ENCODE assay signal across 8 cellular contexts in the genomic region with DNA sequence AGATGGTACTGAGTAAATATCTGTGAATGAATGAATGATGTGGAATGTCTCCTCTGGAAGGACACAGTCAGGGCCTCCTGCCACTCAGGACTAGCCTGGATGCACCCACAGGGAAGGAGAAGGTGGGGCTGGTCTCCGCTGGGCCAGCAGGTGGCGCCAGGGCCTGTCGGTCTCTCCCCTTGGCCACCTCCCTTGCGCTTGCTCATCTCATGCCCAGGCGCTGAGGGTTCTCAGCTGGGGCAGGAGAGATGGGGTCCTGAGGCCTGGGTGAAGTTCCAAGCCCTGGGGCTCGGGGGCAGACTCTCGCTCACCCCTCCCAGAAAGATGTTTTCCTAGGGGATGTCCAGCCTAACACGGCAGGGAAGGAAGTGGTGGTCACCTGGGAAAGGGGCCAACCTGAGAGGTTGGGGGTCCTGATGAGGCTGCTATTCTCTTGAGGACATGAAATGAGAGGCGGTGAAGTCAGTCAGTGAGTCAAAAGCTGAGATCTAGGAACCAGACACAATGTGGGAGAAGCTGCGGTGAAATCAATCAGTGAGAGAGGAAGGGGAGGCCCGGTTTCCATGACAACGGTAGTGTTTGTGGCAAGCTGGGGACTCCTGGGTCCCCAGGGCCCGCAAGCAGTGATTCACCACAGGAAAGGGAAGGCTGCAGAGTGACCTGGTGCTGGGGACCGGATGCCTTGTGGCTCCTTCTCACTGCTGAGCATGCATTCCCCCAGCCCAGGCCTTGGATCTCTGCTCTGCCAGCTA. TPM values are rescaled to one million over a fixed set of nuclear protein-coding genes. Genes with fewer than 3 reads are reported as not detected.
DNase-seq lines count a peak whose midpoint lies in the region; ATAC-seq and TF ChIP-seq lines count a peak whose summit lies in the region.

No MANE protein-coding gene starts in this region.

- H3K4me1 ChIP-seq in adrenal gland (replicated peaks in 1 of 2) (peaks cover 16 to 29% of the 10 kb centered on the region in 2 donors), heart right ventricle (peaks cover 18 to 44% (median 34%) of the 10 kb centered on the region in 9 donors), rectal smooth muscle tissue (ENCODE audit: control insufficient read depth, insufficient read depth, low read length) (peaks cover 13% of the 10 kb centered on the region), aorta (ENCODE audit: control insufficient read depth in 1 of 2, insufficient read depth in 2 of 2, low read length in 2 of 2) (no peaks in the 10 kb centered on the region)

- H3K27me3 ChIP-seq in adrenal gland (no peaks in the 10 kb centered on the region), heart right ventricle (no peaks in the 10 kb centered on the region), rectal smooth muscle tissue (ENCODE audit: control insufficient read depth, insufficient read depth, low read length) (no peaks in the 10 kb centered on the region), aorta (ENCODE audit: control insufficient read depth in 1 of 2, insufficient read depth in 2 of 2, low read length in 1 of 2) (no peaks in the 10 kb centered on the region)

- TF ChIP-seq CTCF in GM12872 (IDR thresholded peaks at IDR 0.05; ENCODE audit: insufficient read depth, low read depth, low read length) (peak; percentile 99), adrenal gland (IDR thresholded peaks at IDR 0.05) (peak; percentile 78 to 99 (median 96)), heart right ventricle (IDR thresholded peaks at IDR 0.05) (peak; percentile 89 to 99 (median 98))

- DNase-seq in NCI-H1092 treated with DMSO at 0.1 percent for 48 hours (lab: John Stamatoyannopoulos, UW) = peak; percentile 55
- peak; percentile 74 to 85 (median 82) for DNase-seq in T-helper 17 cell
- DNase-seq in adrenal gland = peak; percentile 89 to 98 (median 93)
- peak; percentile 92 to 93 for DNase-seq in heart right ventricle
- peak; percentile 94 to 97 for DNase-seq in aorta

- no peak overlapping the region for H3K4me3 ChIP-seq in adrenal gland
- H3K4me3 ChIP-seq in heart right ventricle = peak overlapping the region in 3 of 10 donors; percentile 13 to 19 (median 19)
- peak overlapping the region; percentile 25 for H3K4me3 ChIP-seq in rectal smooth muscle tissue (ENCODE audit: low read length)
- H3K4me3 ChIP-seq in aorta (ENCODE audit: low read length in 2 of 2) = no peak overlapping the region

- H3K9me3 ChIP-seq in T-helper 17 cell (ENCODE audit: control insufficient read depth, low read length, poor library complexity, severe bottlenecking) = no peaks in the 10 kb centered on the region
- no peaks in the 10 kb centered on the region for H3K9me3 ChIP-seq in adrenal gland (replicated peaks in 1 of 3)
- no peaks in the 10 kb centered on the region for H3K9me3 ChIP-seq in heart right ventricle
- no peaks in the 10 kb centered on the region for H3K9me3 ChIP-seq in aorta (ENCODE audit: control insufficient read depth, low read length)

- ATAC-seq in HG02623 (IDR thresholded peaks at IDR 0.05; ENCODE audit: unreplicated experiment) = peak; percentile 51
- peak; percentile 85 for ATAC-seq in T-helper 17 cell
- ATAC-seq in heart right ventricle = peak; percentile 93 to 98 (median 96)
- ATAC-seq in aorta (ENCODE audit: low FRiP score) = peak; percentile 96

- WGBS in adrenal gland, 4 donors = 19 to 46% (median 30%) methylated on average over 7 to 14 of the region's 14 CpGs
- 15 to 27% methylated on average over 14 of the region's 14 CpGs for WGBS in heart right ventricle, 2 donors
- WGBS in aorta, 2 donors = 8 to 12% methylated on average over 14 of the region's 14 CpGs

- H3K27ac Mint-ChIP-seq in T-helper 17 cell = peak overlapping the region; percentile 100

- no peak for TF ChIP-seq POLR2A in adrenal gland (IDR thresholded peaks at IDR 0.05)

- no peaks in the 10 kb centered on the region for H3K27me3 Mint-ChIP-seq in T-helper 17 cell

- H3K4me1 Mint-ChIP-seq in T-helper 17 cell = peaks cover 45% of the 10 kb centered on the region

- peak overlapping the region; percentile 75 for H3K4me3 Mint-ChIP-seq in T-helper 17 cell

- H3K27ac ChIP-seq in adrenal gland = peak overlapping the region in 3 of 5 donors; percentile 32 to 71 (median 52)
- peak overlapping the region; percentile 62 to 93 (median 85) for H3K27ac ChIP-seq in heart right ventricle
- peak overlapping the region; percentile 71 for H3K27ac ChIP-seq in rectal smooth muscle tissue (ENCODE audit: low read depth, low read length)
- H3K27ac ChIP-seq in aorta (ENCODE audit: low read depth in 1 of 2, low read length in 2 of 2) = peak overlapping the region; percentile 5 to 72

- H3K9ac ChIP-seq in rectal smooth muscle tissue (ENCODE audit: low read length) = no peak overlapping the region

- no peaks in the 10 kb centered on the region for H3K36me3 Mint-ChIP-seq in T-helper 17 cell (ENCODE audit: low read depth)

- intact Hi-C loops in adrenal gland (cut with DNase I) (loop anchor here (2.0 to 5.0 kb wide), 2 partner anchors 34 to 125 kb away; no protein-coding TSS in a partner anchor), heart right ventricle (cut with DNase I) (loop anchor here (1.0 to 5.0 kb wide), 4 partner anchors 32 to 35 kb away; no protein-coding TSS in a partner anchor), aorta (cut with DNase I) (loop anchor here (1.0 to 2.0 kb wide), 3 partner anchors 32 to 124 kb away; no protein-coding TSS in a partner anchor)

- H3K36me3 ChIP-seq in adrenal gland (replicated peaks in 1 of 2) (no peaks in the 10 kb centered on the region), heart right ventricle (no peaks in the 10 kb centered on the region), rectal smooth muscle tissue (ENCODE audit: control insufficient read depth, insufficient read depth, low read length) (no peaks in the 10 kb centered on the region), aorta (ENCODE audit: control insufficient read depth in 1 of 2, insufficient read depth in 2 of 2, low read length in 1 of 2) (no peaks in the 10 kb centered on the region)

RNA-seq across cellular contexts. Expression of a gene that starts 14.6 kb away (rescaled TPM):
- not detected for total RNA-seq in T-helper 17 cell
- total RNA-seq in adrenal gland = 1 to 10 TPM in 3 of 8 donors, under 1 TPM in 5; 0.09 to 2.1 (median 0.50) TPM
- polyA plus RNA-seq in adrenal gland = under 1 TPM; 0.17 to 0.27 (median 0.24) TPM
- under 1 TPM; 0.09 to 0.31 (median 0.19) TPM for total RNA-seq in heart right ventricle
- polyA plus RNA-seq in heart right ventricle = under 1 TPM; 0.17 to 0.29 TPM
- 1 to 10 TPM; 1.2 to 1.6 TPM for total RNA-seq in aorta
- under 1 TPM; 0.03 to 0.13 TPM for polyA plus RNA-seq in aorta

RNA-seq across cellular contexts. Expression of a gene that starts 17.7 kb away (rescaled TPM):
- total RNA-seq in T-helper 17 cell = 1,000 to 10,000 TPM in 1 of 2 donors, 100 to 1,000 TPM in 1; 919 to 1,908 TPM
- total RNA-seq in adrenal gland = 100 to 1,000 TPM; 231 to 591 (median 395) TPM
- 100 to 1,000 TPM; 140 to 458 (median 374) TPM for polyA plus RNA-seq in adrenal gland
- 100 to 1,000 TPM; 213 to 554 (median 267) TPM for total RNA-seq in heart right ventricle
- 100 to 1,000 TPM; 286 to 356 TPM for polyA plus RNA-seq in heart right ventricle
- 1,000 to 10,000 TPM in 1 of 2 donors, 100 to 1,000 TPM in 1; 497 to 1,067 TPM for total RNA-seq in aorta
- 100 to 1,000 TPM in 1 of 2 donors, 10 to 100 TPM in 1; 94.3 to 378 TPM for polyA plus RNA-seq in aorta

RNA-seq across cellular contexts. Expression of a gene that starts 35.9 kb away (rescaled TPM):
- total RNA-seq in T-helper 17 cell (1 to 10 TPM; 1.4 to 1.8 TPM), adrenal gland (under 1 TPM in 1 of 8 donors, not detected in 7; 0.38 TPM), heart right ventricle (under 1 TPM in 1 of 10 donors, not detected in 9; 0.50 TPM), aorta (not detected)
- polyA plus RNA-seq in adrenal gland (under 1 TPM in 2 of 3 donors, not detected in 1; 0.17 to 0.48 TPM), heart right ventricle (under 1 TPM in 1 of 2 donors, not detected in 1; 0.17 TPM), aorta (10 to 100 TPM in 1 of 2 donors, 1 to 10 TPM in 1; 1.5 to 32.4 TPM)

RNA-seq across cellular contexts. Expression of a gene that starts 42.2 kb away (rescaled TPM):
- 10 to 100 TPM; 19.4 to 21.4 TPM for total RNA-seq in T-helper 17 cell
- total RNA-seq in adrenal gland = 100 to 1,000 TPM in 2 of 8 donors, 10 to 100 TPM in 6; 53.6 to 140 (median 83.6) TPM
- 100 to 1,000 TPM in 2 of 3 donors, 10 to 100 TPM in 1; 76.0 to 216 (median 143) TPM for polyA plus RNA-seq in adrenal gland
- total RNA-seq in heart right ventricle = 10 to 100 TPM; 49.4 to 64.9 (median 59.6) TPM
- 100 to 1,000 TPM in 1 of 2 donors, 10 to 100 TPM in 1; 94.3 to 105 TPM for polyA plus RNA-seq in heart right ventricle
- 10 to 100 TPM; 31.6 to 41.2 TPM for total RNA-seq in aorta
- polyA plus RNA-seq in aorta = 100 to 1,000 TPM in 1 of 2 donors, 10 to 100 TPM in 1; 78.3 to 129 TPM

RNA-seq across cellular contexts. Expression of a gene that starts 43.2 kb away (rescaled TPM):
- total RNA-seq in T-helper 17 cell = 10 to 100 TPM; 21.9 to 22.7 TPM
- 10 to 100 TPM in 7 of 8 donors, 1 to 10 TPM in 1; 9.5 to 34.6 (median 23.3) TPM for total RNA-seq in adrenal gland
- polyA plus RNA-seq in adrenal gland = 10 to 100 TPM; 15.0 to 30.0 (median 27.5) TPM
- total RNA-seq in heart right ventricle = 10 to 100 TPM; 19.9 to 32.2 (median 26.2) TPM
- 10 to 100 TPM; 15.7 to 19.7 TPM for polyA plus RNA-seq in heart right ventricle
- 10 to 100 TPM; 23.8 to 25.7 TPM for total RNA-seq in aorta
- 10 to 100 TPM; 14.5 to 16.0 TPM for polyA plus RNA-seq in aorta
